1 cellular context compared by ENCODE assay signal in genomic region chr19:57191141-57192063, GRCh38.
TF ChIP-seq lines count a peak whose summit lies in the region.

Gene ZNF264, plus strand, starts transcription at chr19:57191500. Its CDS starts 414 bp downstream, at chr19:57191914.

TF ChIP-seq in HCT116, 20 proteins besides CTCF, POLR2A, EP300 and RAD21 (continued from another document):
- TF ChIP-seq, protein P1, sequence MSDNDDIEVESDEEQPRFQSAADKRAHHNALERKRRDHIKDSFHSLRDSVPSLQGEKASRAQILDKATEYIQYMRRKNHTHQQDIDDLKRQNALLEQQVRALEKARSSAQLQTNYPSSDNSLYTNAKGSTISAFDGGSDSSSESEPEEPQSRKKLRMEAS (IDR thresholded peaks at IDR 0.05): peak; percentile 65; the same call in 1 of the 2 replicates
- no peak for TF ChIP-seq EZH2phosphoT487 (IDR thresholded peaks at IDR 0.05; ENCODE audit: borderline replicate concordance)
TF ChIP-seq in HCT116: peak in this region for 6.
